1 cellular context compared by ENCODE assay signal in genomic region chr1:110034040-110034450, GRCh38.
TF ChIP-seq lines count a peak whose summit lies in the region.

No MANE protein-coding gene starts in this region.

TF ChIP-seq in HepG2, 621 proteins besides CTCF, POLR2A, EP300 and RAD21:
- 0 out of 2 replicates have a peak, but pooled peaks have one; percentile 68 for TF ChIP-seq EHMT2 (IDR thresholded peaks at IDR 0.05; ENCODE audit: borderline replicate concordance, low read depth, low read length)
- TF ChIP-seq ZNF564 (CRISPR knock-in tag; IDR thresholded peaks at IDR 0.05) = no peak
- TF ChIP-seq SKIL (CRISPR knock-in tag; IDR thresholded peaks at IDR 0.05; ENCODE audit: borderline replicate concordance) = no peak
- no peak for TF ChIP-seq ZNF841 (CRISPR knock-in tag; IDR thresholded peaks at IDR 0.05; ENCODE audit: borderline replicate concordance)
- 0 out of 2 replicates have a peak, but pooled peaks have one; percentile 38 for TF ChIP-seq THAP7 (CRISPR knock-in tag; IDR thresholded peaks at IDR 0.05)
- TF ChIP-seq ZKSCAN8 (CRISPR knock-in tag; IDR thresholded peaks at IDR 0.05; ENCODE audit: borderline replicate concordance) = 0 out of 2 replicates have a peak, but pooled peaks have one; percentile 16
- TF ChIP-seq ZNF3 (CRISPR knock-in tag; IDR thresholded peaks at IDR 0.05) = peak; percentile 87
- 0 out of 2 replicates have a peak, but pooled peaks have one; percentile 46 for TF ChIP-seq SSRP1 (CRISPR knock-in tag; IDR thresholded peaks at IDR 0.05)
- no peak for TF ChIP-seq ZXDC (CRISPR knock-in tag; IDR thresholded peaks at IDR 0.05)
- TF ChIP-seq TRAFD1 (CRISPR knock-in tag; IDR thresholded peaks at IDR 0.05; ENCODE audit: borderline replicate concordance) = no peak
- no peak for TF ChIP-seq LCORL (IDR thresholded peaks at IDR 0.05)
- TF ChIP-seq LCORL (CRISPR knock-in tag; IDR thresholded peaks at IDR 0.05) = 0 out of 2 replicates have a peak, but pooled peaks have one; percentile 22
- TF ChIP-seq ZNF784 (CRISPR knock-in tag; IDR thresholded peaks at IDR 0.05; ENCODE audit: borderline replicate concordance) = 0 out of 2 replicates have a peak, but pooled peaks have one; percentile 13
- peak; percentile 69 for TF ChIP-seq SIX1 (CRISPR knock-in tag; IDR thresholded peaks at IDR 0.05; ENCODE audit: borderline replicate concordance)
- peak; percentile 24; the same call in 1 of the 2 replicates for TF ChIP-seq NFIC (IDR thresholded peaks at IDR 0.05; ENCODE audit: low read length)
- TF ChIP-seq ZSCAN30 (CRISPR knock-in tag; IDR thresholded peaks at IDR 0.05) = 0 out of 2 replicates have a peak, but pooled peaks have one; percentile 13
- no peak for TF ChIP-seq RORA (CRISPR knock-in tag; IDR thresholded peaks at IDR 0.05)
- no peak for TF ChIP-seq KLF16 (CRISPR knock-in tag; IDR thresholded peaks at IDR 0.05)
